ENCODE assay signal across 9 cellular contexts in the genomic region with DNA sequence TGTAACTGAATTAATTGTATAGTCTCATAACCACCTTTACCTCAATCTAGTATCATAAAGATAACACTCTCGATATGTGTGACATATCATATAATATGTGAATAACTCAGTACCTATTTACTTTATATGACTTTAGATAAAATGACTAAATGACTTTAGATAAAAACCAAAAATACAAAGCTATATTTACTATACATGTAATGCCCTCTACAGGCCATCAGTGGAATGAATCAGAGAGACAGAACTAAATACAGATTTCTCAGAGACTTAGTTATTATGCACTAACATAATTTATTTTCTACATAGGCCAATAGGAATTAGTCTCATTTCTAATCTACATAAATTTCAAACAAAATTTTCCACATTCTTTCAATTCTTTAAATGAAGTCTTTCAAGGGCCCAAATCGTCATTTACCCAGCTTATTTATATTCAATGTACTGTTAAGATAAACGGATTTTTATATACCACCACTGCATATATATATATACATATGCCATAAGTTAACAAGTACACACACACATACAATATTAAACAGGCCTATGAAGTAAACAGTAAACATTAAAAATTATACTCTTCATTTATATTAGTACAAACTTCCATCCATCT.
DNase-seq lines count a peak whose midpoint lies in the region; ATAC-seq and TF ChIP-seq lines count a peak whose summit lies in the region.
"Had no signal": no experiment of that assay in that cellular context is flagged by ENCODE, and none has a peak within 500 bp of the region (broad histone marks: within the 10 kb centered on the region; RNA-seq: fewer than 3 reads in every experiment).

No MANE protein-coding gene starts in this region.

- H3K4me1 ChIP-seq in ovary (ENCODE audit: insufficient read depth), result peaks cover 2% of the 10 kb centered on the region

- no peaks in the 10 kb centered on the region for H3K27me3 ChIP-seq in ovary

- intact Hi-C loops in ovary (cut with DNase I), result no loop called here

- ATAC-seq in HG03460 (IDR thresholded peaks at IDR 0.05; ENCODE audit: unreplicated experiment), result no peak

- no peak overlapping the region for H3K4me3 ChIP-seq in ovary

- no peaks in the 10 kb centered on the region for H3K9me3 ChIP-seq in ovary

- TF ChIP-seq CTCF in ovary (IDR thresholded peaks at IDR 0.05), result no peak

- WGBS in ovary, 3 donors, result 68 to 80% (median 71%) methylated on average over 3 of the region's 3 CpGs

- no peaks in the 10 kb centered on the region for H3K36me3 ChIP-seq in ovary

- TF ChIP-seq EP300 in ovary (IDR thresholded peaks at IDR 0.05), result no peak

- DNase-seq in AML-193 (lab: John Stamatoyannopoulos, UW), result peak; percentile 33 to 41
- DNase-seq in H4 (ENCODE audit: low spot score), result peak; percentile 7
- DNase-seq in SW480 (ENCODE audit: low spot score), result peak; percentile 23
- DNase-seq in kidney tubule cell (ENCODE audit: low spot score), result peak; percentile 11
- no peak for DNase-seq in DMS153 (lab: John Stamatoyannopoulos, UW)
- no peak for DNase-seq in cerebellar nuclear complex (lab: John Stamatoyannopoulos, UW)
- DNase-seq in ovary, result no peak

- H3K27ac ChIP-seq in ovary, result no peak overlapping the region
- H3K27ac ChIP-seq: epithelial cell of prostate had no signal

- TF ChIP-seq POLR2A in ovary (IDR thresholded peaks at IDR 0.05), result no peak

Comparison
In these comparisons a context has a peak if more than half of its experiments do, and no peak if none do; other contexts are left out.
1. DNase-seq: peak in AML-193 (2 of 2), H4 (single experiment), SW480 (single experiment) and kidney tubule cell (single experiment); none in DMS153 (single experiment), cerebellar nuclear complex (0 of 2) and ovary (0 of 5).